Comparison of ENCODE assay signal across 8 cellular contexts in the genomic region with DNA sequence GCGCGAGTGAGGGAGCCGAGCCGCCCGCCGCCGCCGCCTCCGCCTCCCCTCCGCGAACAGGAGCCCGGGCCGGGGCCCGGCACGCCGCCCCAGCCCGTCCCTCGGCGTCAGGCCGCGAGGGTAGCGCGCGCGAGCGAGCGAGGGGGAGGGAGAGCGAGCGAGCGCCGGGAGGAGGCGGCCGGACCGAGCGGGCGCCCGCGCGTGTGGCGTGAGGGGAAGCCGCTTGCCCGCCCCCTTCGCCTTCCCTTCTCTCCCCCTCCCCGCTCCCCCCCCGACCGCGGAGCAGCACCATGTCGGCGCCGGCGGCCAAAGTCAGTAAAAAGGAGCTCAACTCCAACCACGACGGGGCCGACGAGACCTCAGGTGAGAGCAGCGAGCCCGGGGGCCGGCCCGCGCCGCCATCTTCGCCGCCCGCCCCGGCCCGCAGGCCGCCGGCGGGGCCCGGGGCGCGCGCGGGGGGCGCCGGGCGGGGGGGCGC. TPM values are rescaled to one million over a fixed set of nuclear protein-coding genes. Genes with fewer than 3 reads are reported as not detected.
A peak's percentile ranks its signal among the peaks of the same experiment; 100 is the strongest.
DNase-seq lines count a peak whose midpoint lies in the region; ATAC-seq and TF ChIP-seq lines count a peak whose summit lies in the region.

No MANE protein-coding gene starts in this region.

- H3K9ac ChIP-seq in mammary epithelial cell (ENCODE audit: insufficient read depth, low read length) = no peak overlapping the region

- H3F3A ChIP-seq in PC-9 (ENCODE audit: insufficient read depth, low read depth) = peaks cover 69% of the 10 kb centered on the region

- H3K9me3 Mint-ChIP-seq in stimulated activated memory B cell treated with anti-CD40 and anti-IgM and Interleukin-4, amounts not matched to agents 10 μg/mL and 1 μg/mL and 100 μg/mL, for 72 hours = no peaks in the 10 kb centered on the region

- H2AFZ ChIP-seq in PC-9 = no peak overlapping the region
- no peak overlapping the region for H2AFZ ChIP-seq in mammary epithelial cell (ENCODE audit: low read depth, low read length)

- POLR2A ChIA-PET in PC-9 (lab: Charles Lee; ENCODE audit: unreplicated experiment) = interaction anchor here (0.7 to 1.0 kb wide), 2 partner anchors 54 to 158 kb away, joined by 3 to 21 read pairs; no protein-coding TSS in a partner anchor

- H3K27ac ChIP-seq in PC-9 = peak overlapping the region; percentile 45; the same call in 1 of the 2 replicates
- peak overlapping the region; percentile 54 for H3K27ac ChIP-seq in mammary epithelial cell (ENCODE audit: insufficient read depth, low read depth, low read length)

- H4K20me1 ChIP-seq in PC-9 (ENCODE audit: insufficient read depth) (peaks cover 54% of the 10 kb centered on the region), mammary epithelial cell (ENCODE audit: insufficient read depth, low read length) (no peaks in the 10 kb centered on the region)

- no peaks in the 10 kb centered on the region for H3K9me3 ChIP-seq in PC-9 (ENCODE audit: insufficient read depth, low read depth)
- H3K9me3 ChIP-seq in mammary epithelial cell (replicated peaks; ENCODE audit: insufficient read depth, low read length) = no peaks in the 10 kb centered on the region

- peaks cover 44% of the 10 kb centered on the region for H3K36me3 ChIP-seq in PC-9 (ENCODE audit: low read depth)
- H3K36me3 ChIP-seq in mammary epithelial cell (ENCODE audit: insufficient read depth, low read length) = peaks cover 23% of the 10 kb centered on the region

- H3K4me1 ChIP-seq in PC-9 (replicated peaks; ENCODE audit: insufficient read depth) (peaks cover 47% of the 10 kb centered on the region), mammary epithelial cell (ENCODE audit: insufficient read depth, low read length) (peaks cover 35% of the 10 kb centered on the region)

- ATAC-seq in GM18498 (IDR thresholded peaks at IDR 0.05; ENCODE audit: unreplicated experiment) (peak; percentile 23), HG02678 (IDR thresholded peaks at IDR 0.05; ENCODE audit: unreplicated experiment) (peak; percentile 18)
- ATAC-seq in stimulated activated memory B cell treated with anti-CD40 and anti-IgM and Interleukin-4, amounts not matched to agents 10 μg/mL and 1 μg/mL and 100 μg/mL, for 72 hours = peak; percentile 53

- in situ Hi-C loops in mammary epithelial cell (cut with MboI; ENCODE audit: low sequenced_read_pairs in 2 of 2) (no loop called here), GM13977 (cut with MboI; ENCODE audit: low pct_unique_long_range_greater_than_20kb, low sequenced_read_pairs, unreplicated experiment) (no loop called here)

- H3K79me2 ChIP-seq in PC-9 (ENCODE audit: low read depth) = peaks cover 85% of the 10 kb centered on the region
- H3K79me2 ChIP-seq in mammary epithelial cell (ENCODE audit: insufficient read depth, low read length) = peaks cover 90% of the 10 kb centered on the region

- no peak for TF ChIP-seq CTCF in PC-9 (conservative IDR thresholded peaks at IDR 0.05)
- no peak for TF ChIP-seq CTCF in mammary epithelial cell (conservative IDR thresholded peaks at IDR 0.05 in 1 of 2, IDR thresholded peaks at IDR 0.05 in 1 of 2; ENCODE audit: extremely low read depth in 1 of 2, insufficient read depth in 1 of 2, low read depth in 1 of 2, low read length in 2 of 2)
- no peak for TF ChIP-seq CTCF in GM13977 (IDR thresholded peaks at IDR 0.05; ENCODE audit: extremely low read depth, insufficient read depth, missing control alignments)

- CTCF ChIA-PET in PC-9 (lab: Charles Lee) (interaction anchor here (0.5 to 0.6 kb wide), 3 partner anchors 22 to 271 kb away, joined by 3 read pairs; no protein-coding TSS in a partner anchor), mammary epithelial cell (lab: Charles Lee; ENCODE audit: low non-redundant PET) (interaction anchor here (0.6 kb wide), 1 partner anchor 44 kb away, joined by 3 read pairs; no protein-coding TSS in a partner anchor)

- no peaks in the 10 kb centered on the region for H3K9me2 ChIP-seq in PC-9 (ENCODE audit: insufficient read depth)

- 56% methylated on average over 3 of the region's 78 CpGs for WGBS in mammary epithelial cell (ENCODE audit: low coverage, missing lambda C conversion rate)

- no peaks in the 10 kb centered on the region for H3K27me3 ChIP-seq in PC-9 (ENCODE audit: insufficient read depth, low read depth)
- H3K27me3 ChIP-seq in mammary epithelial cell (ENCODE audit: insufficient read depth, low read length) = no peaks in the 10 kb centered on the region

- H3K4me3 ChIP-seq in PC-9 (peak overlapping the region; percentile 57; the same call in 1 of the 2 replicates), mammary epithelial cell (replicated peaks in 1 of 3; ENCODE audit: insufficient read depth in 1 of 3, low read depth in 2 of 3, low read length in 3 of 3) (peak overlapping the region; percentile 37 to 92 (median 81))

- DNase-seq in PC-9 (no peak), mammary epithelial cell (no peak), left kidney (ENCODE audit: low read depth, low spot score) (peak; percentile 86), GM13977 (ENCODE audit: low spot score) (no peak), COLO829 (ENCODE audit: low spot score) (no peak)

- H3K27me3 Mint-ChIP-seq in stimulated activated memory B cell treated with anti-CD40 and anti-IgM and Interleukin-4, amounts not matched to agents 10 μg/mL and 1 μg/mL and 100 μg/mL, for 72 hours = no peaks in the 10 kb centered on the region

- H3K4me2 ChIP-seq in PC-9 (no peak overlapping the region; the same call in 1 of the 2 replicates), mammary epithelial cell (ENCODE audit: insufficient read depth, low read depth, low read length) (no peak overlapping the region)

- peak overlapping the region; percentile 62 for H3K4me3 Mint-ChIP-seq in stimulated activated memory B cell treated with anti-CD40 and anti-IgM and Interleukin-4, amounts not matched to agents 10 μg/mL and 1 μg/mL and 100 μg/mL, for 72 hours

- dilution Hi-C loops in mammary epithelial cell (cut with HindIII; ENCODE audit: low sequenced_read_pairs) = loop anchor here (5.0 kb wide), 2 partner anchors 42 to 137 kb away; a partner anchor contains a TSS

- BruUV-seq in PC-9 (replicated peaks; lab: Mats Ljungman, UMichigan) (no TSS peak), mammary epithelial cell (replicated peaks; lab: Mats Ljungman, UMichigan) (no TSS peak)

- peaks cover 40% of the 10 kb centered on the region for H3K36me3 Mint-ChIP-seq in stimulated activated memory B cell treated with anti-CD40 and anti-IgM and Interleukin-4, amounts not matched to agents 10 μg/mL and 1 μg/mL and 100 μg/mL, for 72 hours

- H3K4me1 Mint-ChIP-seq in stimulated activated memory B cell treated with anti-CD40 and anti-IgM and Interleukin-4, amounts not matched to agents 10 μg/mL and 1 μg/mL and 100 μg/mL, for 72 hours = peaks cover 61% of the 10 kb centered on the region

- peak overlapping the region; percentile 88 for H3K27ac Mint-ChIP-seq in stimulated activated memory B cell treated with anti-CD40 and anti-IgM and Interleukin-4, amounts not matched to agents 10 μg/mL and 1 μg/mL and 100 μg/mL, for 72 hours

- intact Hi-C loops in PC-9 (cut with micrococcal nuclease; ENCODE audit: unreplicated experiment) = loop anchor here (1.0 to 10.0 kb wide), 4 partner anchors 33 to 335 kb away; a partner anchor contains a TSS
- intact Hi-C loops in mammary epithelial cell (cut with micrococcal nuclease) = loop anchor here (1.0 kb wide), 1 partner anchor 54 kb away; no protein-coding TSS in a partner anchor

RNA-seq across cellular contexts. Expression of a gene that starts 0.3 kb away (rescaled TPM):
- total RNA-seq in PC-9 (2021) (539 and 738 TPM in 2 replicates), mammary epithelial cell (100 to 1,000 TPM; 282 to 484 TPM)
- polyA plus RNA-seq in mammary epithelial cell = 136 TPM
- 116 TPM for polyA minus RNA-seq in mammary epithelial cell

RNA-seq across cellular contexts. Expression of a gene that starts 13.0 kb away (rescaled TPM):
- total RNA-seq in PC-9 (2021) (5.5 and 9.1 TPM in 2 replicates), mammary epithelial cell (1 to 10 TPM in 1 of 2 donors, under 1 TPM in 1; 0.33 to 2.1 TPM)
- 2.1 TPM for polyA plus RNA-seq in mammary epithelial cell
- polyA minus RNA-seq in mammary epithelial cell = 0.41 TPM

RNA-seq across cellular contexts. Expression of a gene that starts 32.7 kb away (rescaled TPM):
- total RNA-seq in PC-9 (2021) (225 and 263 TPM in 2 replicates), mammary epithelial cell (10 to 100 TPM; 28.5 to 54.4 TPM)
- polyA plus RNA-seq in mammary epithelial cell = 60.7 TPM
- polyA minus RNA-seq in mammary epithelial cell = 46.9 TPM

RNA-seq across cellular contexts. Expression of a gene that starts 34.6 kb away (rescaled TPM):
- 102 and 133 TPM in 2 replicates for total RNA-seq in PC-9 (2021)
- 10 to 100 TPM; 30.0 to 61.3 TPM for total RNA-seq in mammary epithelial cell
- 96.6 TPM for polyA plus RNA-seq in mammary epithelial cell
- 24.7 TPM for polyA minus RNA-seq in mammary epithelial cell
